In genomic region chr11:130243816-130244215, GRCh38 we compare ENCODE assay signal across 12 cellular contexts.
DNase-seq lines count a peak whose midpoint lies in the region; ATAC-seq and TF ChIP-seq lines count a peak whose summit lies in the region.
"Had no signal": no experiment of that assay in that cellular context is flagged by ENCODE, and none has a peak within 500 bp of the region (broad histone marks: within the 10 kb centered on the region; RNA-seq: fewer than 3 reads in every experiment).

No MANE protein-coding gene starts in this region.

- H3K4me2 ChIP-seq in OCI-LY3 (ENCODE audit: low read length): peak overlapping the region; percentile 73

- ATAC-seq in GM19043 (IDR thresholded peaks at IDR 0.05; ENCODE audit: low read depth, unreplicated experiment) (peak; percentile 84), HG02840 (IDR thresholded peaks at IDR 0.05; ENCODE audit: low FRiP score, unreplicated experiment) (peak; percentile 61)
- ATAC-seq: CD8-positive, alpha-beta T cell had no signal

- peaks cover 25% of the 10 kb centered on the region for H3K4me1 ChIP-seq in OCI-LY3 (ENCODE audit: low read length)

- no peaks in the 10 kb centered on the region for H3K27me3 ChIP-seq in OCI-LY3 (ENCODE audit: low read depth, low read length)

- H3K9ac ChIP-seq in OCI-LY3 (ENCODE audit: low read length): peak overlapping the region; percentile 42; the same call in 1 of the 2 replicates

- H3K4me3 ChIP-seq in OCI-LY3 (ENCODE audit: low read length): peak overlapping the region; percentile 42
- H3K4me3 ChIP-seq: lung had no signal

- H3K79me2 ChIP-seq in OCI-LY3 (ENCODE audit: low read length): peaks cover 34% of the 10 kb centered on the region

- H4K20me1 ChIP-seq in OCI-LY3 (ENCODE audit: insufficient read depth, low read length): peaks cover 8% of the 10 kb centered on the region; the same call in 1 of the 2 replicates

- no peaks in the 10 kb centered on the region for H3K9me3 ChIP-seq in OCI-LY3 (ENCODE audit: insufficient read depth, low read length)

- TF ChIP-seq CTCF in C4-2B (conservative IDR thresholded peaks at IDR 0.05) (no peak), OCI-LY3 (IDR thresholded peaks at IDR 0.05; ENCODE audit: low read depth, low read length) (no peak)

- DNase-seq in SHP77 (lab: John Stamatoyannopoulos, UW) (no peak), superior temporal gyrus (ENCODE audit: extremely low spot score) (no peak)
- DNase-seq in activated effector memory CD4-positive, alpha-beta T cell treated with anti-CD3 and anti-CD28 coated beads, Interleukin-2, amount 50 U/mL, for 16 hours: no peak
- no peak for DNase-seq in stimulated activated CD4-positive, alpha-beta T cell treated with anti-CD3 and anti-CD28 coated beads, Interleukin-2, amount 100 ng/mL, for 24 hours
- DNase-seq: activated CD4-positive, CD25-positive, alpha-beta regulatory T cell treated with anti-CD3 and anti-CD28 coated beads, Interleukin-2, amount 50 U/mL, for 72 hours; CD8-positive, alpha-beta T cell; erythroblast had no signal

- H3K27ac ChIP-seq in C4-2B (peak overlapping the region; percentile 42), OCI-LY3 (ENCODE audit: low read length) (peak overlapping the region; percentile 59)

- H3K36me3 ChIP-seq in OCI-LY3 (replicated peaks; ENCODE audit: low read depth, low read length): peaks cover 7% of the 10 kb centered on the region

- H2AFZ ChIP-seq in OCI-LY3 (ENCODE audit: low read depth, low read length): no peak overlapping the region
